ENCODE assay signal across 34 cellular contexts in genomic region chr1:63601912-63602311, GRCh38.
"Had no signal": no experiment of that assay in that cellular context is flagged by ENCODE, and none has a peak within 500 bp of the region (broad histone marks: within the 10 kb centered on the region; RNA-seq: fewer than 3 reads in every experiment).

No MANE protein-coding gene starts in this region.

- H3K27ac Mint-ChIP-seq: activated CD4-positive, alpha-beta memory T cell treated with anti-CD3 and anti-CD28 coated beads for 36 hours; activated CD4-positive, alpha-beta T cell treated with anti-CD3 and anti-CD28 coated beads for 36 hours; activated CD4-positive, alpha-beta T cell treated with anti-CD3 and anti-CD28 coated beads, Interleukin-2, amount 10 ng/mL, durations not matched to agents 24 days and 14 days; activated CD8-positive, alpha-beta memory T cell treated with anti-CD3 and anti-CD28 coated beads, Interleukin-2, amount 10 ng/mL, durations not matched to agents 7 days and 5 days; activated CD8-positive, alpha-beta T cell treated with anti-CD3 and anti-CD28 coated beads, Interleukin-2, amount 10 ng/mL, durations not matched to agents 7 days and 5 days; activated naive CD4-positive, alpha-beta T cell treated with anti-CD3 and anti-CD28 coated beads for 36 hours; activated naive CD4-positive, alpha-beta T cell treated with anti-CD3 and anti-CD28 coated beads, Interleukin-2, amount 50 U/mL, for 24 hours; activated naive CD8-positive, alpha-beta T cell treated with anti-CD3 and anti-CD28 coated beads for 36 hours; activated naive CD8-positive, alpha-beta T cell treated with anti-CD3 and anti-CD28 coated beads, Interleukin-2, amount 50 U/mL, for 24 hours; activated T-helper 1 cell treated with anti-CD3 and anti-CD28 coated beads, Interleukin-12 subunit alpha, Interleukin-12 subunit beta, Interleukin-2, Interleukin-4 antibody, amounts not matched to agents 30 ng/mL and 10 ng/mL and 1 ng/mL, durations not matched to agents 14 hours and 24 hours and 36 hours; activated T-helper 2 cell treated with anti-CD3 and anti-CD28 coated beads, Interferon-gamma antibody, Interleukin-2, Interleukin-4, amounts not matched to agents 10 μg/mL and 5 μg/mL and 100 μg/mL, durations not matched to agents 14 hours and 24 hours and 36 hours; dendritic cell treated with granulocyte-macrophage colony-stimulating factor and Interleukin-4, amounts not matched to agents 40 ng/mL and 50 ng/mL, for 4 days had no signal

- H3K9me3 Mint-ChIP-seq: activated CD4-positive, alpha-beta memory T cell treated with anti-CD3 and anti-CD28 coated beads for 36 hours; activated CD4-positive, alpha-beta T cell treated with anti-CD3 and anti-CD28 coated beads, Interleukin-2, amount 10 ng/mL, durations not matched to agents 24 days and 14 days; activated naive CD4-positive, alpha-beta T cell treated with anti-CD3 and anti-CD28 coated beads for 36 hours; activated naive CD4-positive, alpha-beta T cell treated with anti-CD3 and anti-CD28 coated beads, Interleukin-2, amount 50 U/mL, for 24 hours; activated naive CD8-positive, alpha-beta T cell treated with anti-CD3 and anti-CD28 coated beads for 36 hours; activated naive CD8-positive, alpha-beta T cell treated with anti-CD3 and anti-CD28 coated beads, Interleukin-2, amount 50 U/mL, for 24 hours; activated T-helper 1 cell treated with anti-CD3 and anti-CD28 coated beads, Interleukin-12 subunit alpha, Interleukin-12 subunit beta, Interleukin-2, Interleukin-4 antibody, amounts not matched to agents 30 ng/mL and 10 ng/mL and 1 ng/mL, durations not matched to agents 14 hours and 24 hours and 36 hours; activated T-helper 2 cell treated with anti-CD3 and anti-CD28 coated beads, Interferon-gamma antibody, Interleukin-2, Interleukin-4, amounts not matched to agents 10 μg/mL and 5 μg/mL and 100 μg/mL, durations not matched to agents 14 hours and 24 hours and 36 hours; brain; dendritic cell treated with granulocyte-macrophage colony-stimulating factor and Interleukin-4, amounts not matched to agents 40 ng/mL and 50 ng/mL, for 4 days; endodermal cell had no signal

- H3K27ac ChIP-seq: adrenal gland, ascending aorta, breast epithelium, cardiac muscle cell, coronary artery, dorsolateral prefrontal cortex, heart left ventricle had no signal

- H3K4me3 Mint-ChIP-seq: activated CD4-positive, alpha-beta memory T cell treated with anti-CD3 and anti-CD28 coated beads for 36 hours; activated CD4-positive, alpha-beta T cell treated with anti-CD3 and anti-CD28 coated beads for 36 hours; activated CD4-positive, alpha-beta T cell treated with anti-CD3 and anti-CD28 coated beads, Interleukin-2, amount 10 ng/mL, durations not matched to agents 24 days and 14 days; activated CD8-positive, alpha-beta memory T cell treated with anti-CD3 and anti-CD28 coated beads, Interleukin-2, amount 10 ng/mL, durations not matched to agents 7 days and 5 days; activated CD8-positive, alpha-beta T cell treated with anti-CD3 and anti-CD28 coated beads, Interleukin-2, amount 10 ng/mL, durations not matched to agents 7 days and 5 days; activated naive CD4-positive, alpha-beta T cell treated with anti-CD3 and anti-CD28 coated beads for 36 hours; activated naive CD4-positive, alpha-beta T cell treated with anti-CD3 and anti-CD28 coated beads, Interleukin-2, amount 50 U/mL, for 24 hours; activated naive CD8-positive, alpha-beta T cell treated with anti-CD3 and anti-CD28 coated beads for 36 hours; activated naive CD8-positive, alpha-beta T cell treated with anti-CD3 and anti-CD28 coated beads, Interleukin-2, amount 50 U/mL, for 24 hours; activated T-helper 1 cell treated with anti-CD3 and anti-CD28 coated beads, Interleukin-12 subunit alpha, Interleukin-12 subunit beta, Interleukin-2, Interleukin-4 antibody, amounts not matched to agents 30 ng/mL and 10 ng/mL and 1 ng/mL, durations not matched to agents 14 hours and 24 hours and 36 hours; brain; dendritic cell treated with granulocyte-macrophage colony-stimulating factor and Interleukin-4, amounts not matched to agents 40 ng/mL and 50 ng/mL, for 4 days; endodermal cell had no signal

- H3K4me1 ChIP-seq: ascending aorta, breast epithelium had no signal

- ATAC-seq: activated CD4-positive, alpha-beta T cell treated with anti-CD3 and anti-CD28 coated beads for 36 hours; activated CD8-positive, alpha-beta memory T cell treated with anti-CD3 and anti-CD28 coated beads, Interleukin-2, amount 10 ng/mL, durations not matched to agents 7 days and 5 days; activated CD8-positive, alpha-beta T cell treated with anti-CD3 and anti-CD28 coated beads, Interleukin-2, amount 10 ng/mL, durations not matched to agents 7 days and 5 days; activated naive CD8-positive, alpha-beta T cell treated with anti-CD3 and anti-CD28 coated beads, Interleukin-2, amount 50 U/mL, for 24 hours; esophagus mucosa; heart left ventricle had no signal

- H3K9me3 ChIP-seq: adrenal gland, ascending aorta, breast epithelium, heart left ventricle had no signal

- H3K36me3 Mint-ChIP-seq: activated naive CD4-positive, alpha-beta T cell treated with anti-CD3 and anti-CD28 coated beads, Interleukin-2, amount 50 U/mL, for 24 hours had no signal

- H3K36me3 ChIP-seq: adrenal gland, ascending aorta, breast epithelium, cardiac muscle cell, heart left ventricle had no signal

- DNase-seq: activated CD4-positive, alpha-beta memory T cell treated with anti-CD3 and anti-CD28 coated beads for 36 hours; activated CD4-positive, alpha-beta T cell treated with anti-CD3 and anti-CD28 coated beads for 36 hours; activated CD4-positive, alpha-beta T cell treated with anti-CD3 and anti-CD28 coated beads, Interleukin-2, amount 10 ng/mL, durations not matched to agents 24 days and 14 days; activated CD4-positive, CD25-positive, alpha-beta regulatory T cell; activated CD4-positive, CD25-positive, alpha-beta regulatory T cell treated with anti-CD3 and anti-CD28 coated beads, Interleukin-2, amount 50 U/mL, for 72 hours; activated CD8-positive, alpha-beta memory T cell treated with anti-CD3 and anti-CD28 coated beads, Interleukin-2, amount 10 ng/mL, durations not matched to agents 7 days and 5 days; activated CD8-positive, alpha-beta memory T cell treated with anti-CD3 and anti-CD28 coated beads, Interleukin-2, amount 50 U/mL, for 4 hours; activated effector memory CD4-positive, alpha-beta T cell treated with anti-CD3 and anti-CD28 coated beads, Interleukin-2, amount 50 U/mL, for 16 hours; activated naive CD4-positive, alpha-beta T cell treated with anti-CD3 and anti-CD28 coated beads for 36 hours; activated naive CD8-positive, alpha-beta T cell treated with anti-CD3 and anti-CD28 coated beads for 36 hours; activated naive CD8-positive, alpha-beta T cell treated with anti-CD3 and anti-CD28 coated beads, Interleukin-2, amount 50 U/mL, for 24 hours; activated T-cell treated with anti-CD3 and anti-CD28 coated beads, Interleukin-2, amount 50 U/mL, for 1 hour; activated T-cell treated with anti-CD3 and anti-CD28 coated beads, Interleukin-2, amount 50 U/mL, for 48 hours; adrenal gland; central memory CD4-positive, alpha-beta T cell; cerebellar nuclear complex; dorsolateral prefrontal cortex; effector memory CD4-positive, alpha-beta T cell; foreskin fibroblast; glutamatergic neuron; heart left ventricle; T-helper 2 cell had no signal

- H3K27me3 ChIP-seq: adrenal gland, ascending aorta, breast epithelium, cardiac muscle cell, dorsolateral prefrontal cortex, heart left ventricle had no signal

- H3K27me3 Mint-ChIP-seq: activated CD4-positive, alpha-beta memory T cell treated with anti-CD3 and anti-CD28 coated beads for 36 hours; activated CD4-positive, alpha-beta T cell treated with anti-CD3 and anti-CD28 coated beads for 36 hours; activated CD4-positive, alpha-beta T cell treated with anti-CD3 and anti-CD28 coated beads, Interleukin-2, amount 10 ng/mL, durations not matched to agents 24 days and 14 days; activated CD8-positive, alpha-beta memory T cell treated with anti-CD3 and anti-CD28 coated beads, Interleukin-2, amount 10 ng/mL, durations not matched to agents 7 days and 5 days; activated naive CD4-positive, alpha-beta T cell treated with anti-CD3 and anti-CD28 coated beads, Interleukin-2, amount 50 U/mL, for 24 hours; activated naive CD8-positive, alpha-beta T cell treated with anti-CD3 and anti-CD28 coated beads for 36 hours; activated naive CD8-positive, alpha-beta T cell treated with anti-CD3 and anti-CD28 coated beads, Interleukin-2, amount 50 U/mL, for 24 hours; brain; dendritic cell treated with granulocyte-macrophage colony-stimulating factor and Interleukin-4, amounts not matched to agents 40 ng/mL and 50 ng/mL, for 4 days had no signal

- H3K4me3 ChIP-seq: adrenal gland, ascending aorta, breast epithelium, cardiac muscle cell, coronary artery, dorsolateral prefrontal cortex, heart left ventricle had no signal
